29 cellular contexts compared by ENCODE assay signal in the genomic region with DNA sequence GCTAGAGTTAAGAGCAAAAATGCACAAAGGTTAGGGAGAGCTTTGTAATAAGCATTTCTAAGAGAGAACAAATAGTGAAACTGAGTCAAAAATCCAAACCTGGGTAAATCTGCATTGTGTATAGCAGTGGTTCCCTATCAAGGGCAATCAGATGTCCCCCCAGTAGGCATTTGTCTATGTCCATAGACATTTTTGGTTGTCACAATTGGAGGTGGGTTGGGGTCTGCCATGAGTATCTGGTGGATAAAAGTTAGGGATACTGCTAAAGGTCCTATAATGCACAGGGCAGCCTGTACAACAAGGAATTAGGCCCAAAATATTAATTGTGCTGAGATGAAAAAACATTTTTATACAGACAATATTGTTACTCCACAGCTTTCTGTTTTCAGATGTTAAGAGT.
"Had no signal": no experiment of that assay in that cellular context is flagged by ENCODE, and none has a peak within 500 bp of the region (broad histone marks: within the 10 kb centered on the region; RNA-seq: fewer than 3 reads in every experiment).

No MANE protein-coding gene starts in this region.

- H3K27me3 ChIP-seq: body of pancreas, dorsolateral prefrontal cortex, gastroesophageal sphincter, hepatocyte had no signal

- H3K27ac Mint-ChIP-seq: activated CD4-positive, alpha-beta memory T cell treated with anti-CD3 and anti-CD28 coated beads, Interleukin-2, amount 10 ng/mL, durations not matched to agents 7 days and 5 days; activated CD4-positive, alpha-beta T cell treated with anti-CD3 and anti-CD28 coated beads, Interleukin-2, amount 10 ng/mL, durations not matched to agents 7 days and 5 days; nephron; stimulated activated naive CD8-positive, alpha-beta T cell treated with anti-CD3 and anti-CD28 coated beads, Interleukin-15, Interleukin-2, amounts not matched to agents 100 ng/mL and 50 ng/mL, for 24 hours had no signal

- ATAC-seq: activated CD4-positive, CD25-positive, alpha-beta regulatory T cell treated with anti-CD3 and anti-CD28 coated beads, Interleukin-2, amount 50 U/mL, for 24 hours; body of pancreas; gastroesophageal sphincter; mucosa of descending colon; sciatic nerve had no signal

- FAIRE-seq: TTC549, urothelium cell line had no signal

- H3K4me1 Mint-ChIP-seq: nephron had no signal

- H3K4me1 ChIP-seq: body of pancreas, gastroesophageal sphincter had no signal

- H2AFZ ChIP-seq: hepatocyte had no signal

- H3K27me3 Mint-ChIP-seq: activated CD4-positive, alpha-beta memory T cell treated with anti-CD3 and anti-CD28 coated beads, Interleukin-2, amount 10 ng/mL, durations not matched to agents 7 days and 5 days; activated CD4-positive, alpha-beta T cell treated with anti-CD3 and anti-CD28 coated beads, Interleukin-2, amount 10 ng/mL, durations not matched to agents 7 days and 5 days; stimulated activated naive CD8-positive, alpha-beta T cell treated with anti-CD3 and anti-CD28 coated beads, Interleukin-15, Interleukin-2, amounts not matched to agents 100 ng/mL and 50 ng/mL, for 24 hours had no signal

- H3K9me3 ChIP-seq: body of pancreas, gastroesophageal sphincter, left ventricle myocardium inferior, mucosa of descending colon, thoracic aorta had no signal

- H3K4me3 ChIP-seq: body of pancreas, coronary artery, dorsolateral prefrontal cortex, gastroesophageal sphincter, hepatocyte, left ventricle myocardium inferior, lung, mucosa of descending colon, skin epidermis, thoracic aorta had no signal

- DNase-seq: activated CD4-positive, alpha-beta memory T cell treated with anti-CD3 and anti-CD28 coated beads, Interleukin-2, amount 10 ng/mL, durations not matched to agents 7 days and 5 days; activated CD4-positive, alpha-beta T cell treated with anti-CD3 and anti-CD28 coated beads, Interleukin-2, amount 10 ng/mL, durations not matched to agents 7 days and 5 days; activated gamma-delta T cell; activated naive CD4-positive, alpha-beta T cell treated with anti-CD3 and anti-CD28 coated beads, Interleukin-2, amount 50 U/mL, for 16 hours; anterior cingulate cortex; body of pancreas; dorsolateral prefrontal cortex; effector memory CD4-positive, alpha-beta T cell; erythroblast; islet precursor cell; left ventricle myocardium inferior; mucosa of descending colon; stimulated activated CD4-positive, alpha-beta T cell treated with anti-CD3 and anti-CD28 coated beads, Interleukin-12 subunit alpha, Interleukin-12 subunit beta, amount 100 ng/mL, for 4 hours; stimulated activated CD4-positive, alpha-beta T cell treated with anti-CD3 and anti-CD28 coated beads, Interleukin-4, amount 100 ng/mL, for 1 hour; T-helper 9 cell; trophoblast cell had no signal

- H3K4me3 Mint-ChIP-seq: activated CD4-positive, alpha-beta memory T cell treated with anti-CD3 and anti-CD28 coated beads, Interleukin-2, amount 10 ng/mL, durations not matched to agents 7 days and 5 days; activated CD4-positive, alpha-beta T cell treated with anti-CD3 and anti-CD28 coated beads, Interleukin-2, amount 10 ng/mL, durations not matched to agents 7 days and 5 days; nephron; stimulated activated naive CD8-positive, alpha-beta T cell treated with anti-CD3 and anti-CD28 coated beads, Interleukin-15, Interleukin-2, amounts not matched to agents 100 ng/mL and 50 ng/mL, for 24 hours had no signal

- H3K9me3 Mint-ChIP-seq: activated CD4-positive, alpha-beta memory T cell treated with anti-CD3 and anti-CD28 coated beads, Interleukin-2, amount 10 ng/mL, durations not matched to agents 7 days and 5 days; activated CD4-positive, alpha-beta T cell treated with anti-CD3 and anti-CD28 coated beads, Interleukin-2, amount 10 ng/mL, durations not matched to agents 7 days and 5 days; nephron; stimulated activated naive CD8-positive, alpha-beta T cell treated with anti-CD3 and anti-CD28 coated beads, Interleukin-15, Interleukin-2, amounts not matched to agents 100 ng/mL and 50 ng/mL, for 24 hours had no signal

- H3K4me2 ChIP-seq: hepatocyte had no signal

- H3K27ac ChIP-seq: body of pancreas, coronary artery, dorsolateral prefrontal cortex, gastroesophageal sphincter, hepatocyte, left ventricle myocardium inferior, skin epidermis, thoracic aorta, VCaP had no signal
